21 cellular contexts compared by ENCODE assay signal in the genomic region with DNA sequence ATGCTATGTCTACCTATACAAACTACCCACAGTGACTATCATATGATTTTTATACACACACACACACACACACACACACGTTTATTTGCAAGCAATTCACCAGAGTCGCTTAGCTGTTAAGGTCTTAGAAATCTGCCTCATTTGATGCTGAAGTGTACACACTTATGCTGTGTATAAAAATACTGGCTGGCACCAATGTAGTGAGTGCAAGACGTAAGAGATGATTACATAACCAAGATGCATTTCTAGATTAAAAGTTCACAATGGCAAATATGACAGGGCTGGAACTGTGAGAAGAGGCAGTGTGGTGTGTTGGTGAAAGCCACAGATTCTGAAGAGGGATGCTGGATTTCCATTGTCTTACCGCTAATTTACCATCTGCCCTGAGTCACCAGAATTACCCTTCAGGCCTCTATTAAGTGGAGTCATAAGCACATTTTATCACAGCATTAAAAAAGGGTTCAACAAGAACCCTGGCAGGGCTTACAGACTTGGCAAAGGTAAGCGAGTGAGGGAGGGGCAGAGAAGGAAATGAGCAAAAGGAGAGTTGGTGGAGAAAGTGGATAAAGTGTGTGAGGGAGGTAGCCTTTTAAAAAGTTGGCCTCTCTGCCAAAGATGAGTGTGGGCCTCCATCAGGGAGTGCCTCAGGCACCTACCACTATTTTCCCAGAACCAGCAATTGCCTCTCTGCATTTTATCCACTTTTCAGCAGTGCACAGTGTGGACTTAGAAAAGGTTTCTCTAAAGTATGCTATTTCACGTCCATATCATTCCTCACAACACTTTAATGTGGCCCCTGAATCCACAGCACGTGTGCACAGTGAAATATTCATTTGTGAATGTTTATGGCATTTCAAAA. TPM values are rescaled to one million over a fixed set of nuclear protein-coding genes. Genes with fewer than 3 reads are reported as not detected.
DNase-seq lines count a peak whose midpoint lies in the region; ATAC-seq, FAIRE-seq and TF ChIP-seq lines count a peak whose summit lies in the region.
"Had no signal": no experiment of that assay in that cellular context is flagged by ENCODE, and none has a peak within 500 bp of the region (broad histone marks: within the 10 kb centered on the region; RNA-seq: fewer than 3 reads in every experiment).

No MANE protein-coding gene starts in this region.

- intact Hi-C loops in heart right ventricle (cut with DNase I): no loop called here

- TF ChIP-seq CTCF in heart right ventricle (IDR thresholded peaks at IDR 0.05): no peak
- TF ChIP-seq CTCF in brain microvascular endothelial cell (IDR thresholded peaks at IDR 0.05; ENCODE audit: low read depth, low read length, missing control alignments): no peak

- peak; percentile 67 for FAIRE-seq in urothelium cell line (lab: Jason Lieb, UNC)
- FAIRE-seq: frontal cortex, GM12878 had no signal

- DNase-seq in NCI-H345 (lab: John Stamatoyannopoulos, UW): peak; percentile 8
- DNase-seq in NCI-H345 treated with DMSO at 0.1 percent for 48 hours (lab: John Stamatoyannopoulos, UW; ENCODE audit: unreplicated experiment): no peak
- peak; percentile 44 for DNase-seq in RPMI7951 (ENCODE audit: low read depth)
- DNase-seq in heart right ventricle: no peak
- DNase-seq in urothelium cell line (ENCODE audit: low spot score): no peak
- DNase-seq in globus pallidus (ENCODE audit: low spot score): no peak
- DNase-seq in brain microvascular endothelial cell: no peak
- DNase-seq: activated CD4-positive, alpha-beta T cell treated with anti-CD3 and anti-CD28 coated beads, Interleukin-2, amount 50 U/mL, for 1 hour; activated T-cell treated with anti-CD3 and anti-CD28 coated beads, Interleukin-2, amount 50 U/mL, for 24 hours; CD8-positive, alpha-beta memory T cell; endodermal cell; KG1; NCI-H187 treated with DMSO at 0.1 percent for 48 hours; posterior cingulate gyrus; SW 1271; upper lobe of right lung had no signal

- H3K4me3 ChIP-seq in heart right ventricle: no peak overlapping the region
- no peak overlapping the region for H3K4me3 ChIP-seq in brain microvascular endothelial cell (ENCODE audit: low read depth, low read length)
- H3K4me3 ChIP-seq: GM12878, upper lobe of right lung had no signal

- H3K27ac ChIP-seq in heart right ventricle (peak overlapping the region in 1 of 10 donors; percentile 25), brain microvascular endothelial cell (no peak overlapping the region)
- H3K27ac ChIP-seq: HL-60, upper lobe of right lung had no signal

- H3K27me3 ChIP-seq in heart right ventricle (no peaks in the 10 kb centered on the region), brain microvascular endothelial cell (replicated peaks) (no peaks in the 10 kb centered on the region)
- H3K27me3 ChIP-seq: upper lobe of right lung had no signal

- WGBS in heart right ventricle, 2 donors: 45 to 56% methylated on average over 7 of the region's 7 CpGs

- ATAC-seq in heart right ventricle (peak in 6 of 8 donors; percentile 39 to 74 (median 68)), HG02642 (IDR thresholded peaks at IDR 0.05; ENCODE audit: poor library complexity, unreplicated experiment) (no peak)
- ATAC-seq: GM12878 had no signal

- H3K9me3 ChIP-seq in heart right ventricle: no peaks in the 10 kb centered on the region
- H3K9me3 ChIP-seq: upper lobe of right lung had no signal

- H3K4me1 ChIP-seq in heart right ventricle: peaks cover 0 to 24% (median 6%) of the 10 kb centered on the region in 9 donors

- peaks cover 0 to 39% (median 0%) of the 10 kb centered on the region in 9 donors for H3K36me3 ChIP-seq in heart right ventricle
- no peaks in the 10 kb centered on the region for H3K36me3 ChIP-seq in brain microvascular endothelial cell (replicated peaks)

- in situ Hi-C loops in brain microvascular endothelial cell (cut with HindIII; ENCODE audit: low pct_ligation_motif_present, low sequenced_read_pairs): no loop called here

RNA-seq across cellular contexts. Expression of gene MEIS1, which starts 21.5 kb away (rescaled TPM):
- 5.2 and 6.2 TPM in 2 replicates for total RNA-seq in RPMI7951 (2014; rRNA removed; shearing (Covaris generic))
- 10 to 100 TPM; 24.8 to 63.8 (median 38.6) TPM for total RNA-seq in heart right ventricle
- 10 to 100 TPM; 28.5 to 44.9 TPM for polyA plus RNA-seq in heart right ventricle
- total RNA-seq: CD8-positive, alpha-beta memory T cell; G401 had no signal
- polyA plus RNA-seq: CD8-positive, alpha-beta memory T cell had no signal

Comparison
In these comparisons a context has a peak if more than half of its experiments do, and no peak if none do; other contexts are left out.
1. DNase-seq: peak in NCI-H345 (single experiment) and RPMI7951 (single experiment); none in NCI-H345 treated with DMSO at 0.1 percent for 48 hours (single experiment), heart right ventricle (0 of 2), urothelium cell line (single experiment), globus pallidus (single experiment) and brain microvascular endothelial cell (single experiment).